ENCODE assay signal across 14 cellular contexts in genomic region chr7:4204530-4205165, GRCh38.
DNase-seq lines count a peak whose midpoint lies in the region; ATAC-seq, FAIRE-seq and TF ChIP-seq lines count a peak whose summit lies in the region.
"Had no signal": no experiment of that assay in that cellular context is flagged by ENCODE, and none has a peak within 500 bp of the region (broad histone marks: within the 10 kb centered on the region; RNA-seq: fewer than 3 reads in every experiment).

No MANE protein-coding gene starts in this region.

- peak; percentile 58 for ATAC-seq in activated CD8-positive, alpha-beta T cell treated with anti-CD3 and anti-CD28 coated beads, Interleukin-2, amount 10 ng/mL, durations not matched to agents 7 days and 5 days
- ATAC-seq in HG03280 (IDR thresholded peaks at IDR 0.05; ENCODE audit: unreplicated experiment) = no peak
- ATAC-seq: HCT116, sciatic nerve had no signal

- no peak for TF ChIP-seq CTCF in testis (IDR thresholded peaks at IDR 0.05)

- H3K27me3 ChIP-seq in testis = no peaks in the 10 kb centered on the region

- H3K27me3 Mint-ChIP-seq in activated CD8-positive, alpha-beta T cell treated with anti-CD3 and anti-CD28 coated beads, Interleukin-2, amount 10 ng/mL, durations not matched to agents 7 days and 5 days (ENCODE audit: low read depth) = no peaks in the 10 kb centered on the region
- H3K27me3 Mint-ChIP-seq: activated naive CD8-positive, alpha-beta T cell treated with anti-CD3 and anti-CD28 coated beads, Interleukin-2, amount 10 ng/mL, durations not matched to agents 7 days and 5 days had no signal

- intact Hi-C loops in testis (cut with DNase I; ENCODE audit: low total_unique reads) = no loop called here

- H3K9me3 ChIP-seq in testis = no peaks in the 10 kb centered on the region

- H3K4me1 Mint-ChIP-seq in activated CD8-positive, alpha-beta T cell treated with anti-CD3 and anti-CD28 coated beads, Interleukin-2, amount 10 ng/mL, durations not matched to agents 7 days and 5 days (ENCODE audit: low read depth) = peaks cover 7% of the 10 kb centered on the region
- H3K4me1 Mint-ChIP-seq: activated naive CD8-positive, alpha-beta T cell treated with anti-CD3 and anti-CD28 coated beads, Interleukin-2, amount 10 ng/mL, durations not matched to agents 7 days and 5 days had no signal

- H3K36me3 ChIP-seq in testis (ENCODE audit: low read depth, missing control alignments) = no peaks in the 10 kb centered on the region

- H3K9me3 Mint-ChIP-seq in activated CD8-positive, alpha-beta T cell treated with anti-CD3 and anti-CD28 coated beads, Interleukin-2, amount 10 ng/mL, durations not matched to agents 7 days and 5 days (ENCODE audit: insufficient read depth) = no peaks in the 10 kb centered on the region
- H3K9me3 Mint-ChIP-seq: activated naive CD8-positive, alpha-beta T cell treated with anti-CD3 and anti-CD28 coated beads, Interleukin-2, amount 10 ng/mL, durations not matched to agents 7 days and 5 days had no signal

- H3K36me3 Mint-ChIP-seq in activated CD8-positive, alpha-beta T cell treated with anti-CD3 and anti-CD28 coated beads, Interleukin-2, amount 10 ng/mL, durations not matched to agents 7 days and 5 days (ENCODE audit: low read depth) = no peaks in the 10 kb centered on the region
- H3K36me3 Mint-ChIP-seq: activated naive CD8-positive, alpha-beta T cell treated with anti-CD3 and anti-CD28 coated beads, Interleukin-2, amount 10 ng/mL, durations not matched to agents 7 days and 5 days had no signal

- TF ChIP-seq POLR2A in testis (IDR thresholded peaks at IDR 0.05) (no peak), GM12891 (IDR thresholded peaks at IDR 0.05; ENCODE audit: low read depth, low read length) (no peak)

- H3K27ac ChIP-seq in testis = no peak overlapping the region

- H3K4me3 Mint-ChIP-seq in activated CD8-positive, alpha-beta T cell treated with anti-CD3 and anti-CD28 coated beads, Interleukin-2, amount 10 ng/mL, durations not matched to agents 7 days and 5 days = peak overlapping the region; percentile 54
- H3K4me3 Mint-ChIP-seq: activated naive CD8-positive, alpha-beta T cell treated with anti-CD3 and anti-CD28 coated beads, Interleukin-2, amount 10 ng/mL, durations not matched to agents 7 days and 5 days had no signal

- WGBS in testis, 2 donors = 46 to 81% methylated on average over 31 to 32 of the region's 32 CpGs

- CTCF ChIA-PET in activated CD8-positive, alpha-beta T cell treated with anti-CD3 and anti-CD28 coated beads, Interleukin-2, amount 10 ng/mL, durations not matched to agents 7 days and 5 days (lab: Charles Lee) = no interaction called here

- no peak for FAIRE-seq in GM12891 (lab: Jason Lieb, UNC)
- FAIRE-seq: D721Med had no signal

- peak; percentile 23 for DNase-seq in NCI-H82 (lab: John Stamatoyannopoulos, UW)
- DNase-seq in NCI-H82 treated with DMSO at 0.1 percent for 48 hours (lab: John Stamatoyannopoulos, UW; ENCODE audit: unreplicated experiment) = no peak
- no peak for DNase-seq in activated CD8-positive, alpha-beta T cell treated with anti-CD3 and anti-CD28 coated beads, Interleukin-2, amount 10 ng/mL, durations not matched to agents 7 days and 5 days
- peak; percentile 65 for DNase-seq in left kidney (ENCODE audit: low read depth, low spot score)
- peak; percentile 51 for DNase-seq in stimulated activated CD4-positive, alpha-beta T cell treated with anti-CD3 and anti-CD28 coated beads, Interleukin-4, amount 100 ng/mL, for 24 hours
- no peak for DNase-seq in testis
- no peak for DNase-seq in GM12891 (ENCODE audit: insufficient read length, low spot score)
- DNase-seq: activated naive CD8-positive, alpha-beta T cell treated with anti-CD3 and anti-CD28 coated beads, Interleukin-2, amount 10 ng/mL, durations not matched to agents 7 days and 5 days; effector CD4-positive, alpha-beta T cell; midbrain had no signal

- POLR2A ChIA-PET in activated CD8-positive, alpha-beta T cell treated with anti-CD3 and anti-CD28 coated beads, Interleukin-2, amount 10 ng/mL, durations not matched to agents 7 days and 5 days (lab: Charles Lee) = no interaction called here

- no peaks in the 10 kb centered on the region for H3K4me1 ChIP-seq in testis

- no peak overlapping the region for H3K4me3 ChIP-seq in testis

- H3K27ac Mint-ChIP-seq in activated CD8-positive, alpha-beta T cell treated with anti-CD3 and anti-CD28 coated beads, Interleukin-2, amount 10 ng/mL, durations not matched to agents 7 days and 5 days = peak overlapping the region; percentile 72
- H3K27ac Mint-ChIP-seq: activated naive CD8-positive, alpha-beta T cell treated with anti-CD3 and anti-CD28 coated beads, Interleukin-2, amount 10 ng/mL, durations not matched to agents 7 days and 5 days had no signal

TF ChIP-seq in GM12891, 5 proteins besides CTCF, POLR2A, EP300 and RAD21:
- TF ChIP-seq TAF1 (IDR thresholded peaks at IDR 0.05; ENCODE audit: low read depth, low read length) (no peak), PAX5 (IDR thresholded peaks at IDR 0.05; ENCODE audit: insufficient read depth, low read length, severe bottlenecking) (no peak), POLR2AphosphoS5 (IDR thresholded peaks at IDR 0.05; ENCODE audit: low read depth, low read length) (no peak), POU2F2 (IDR thresholded peaks at IDR 0.05; ENCODE audit: low read depth, low read length) (no peak), SPI1 (IDR thresholded peaks at IDR 0.05; ENCODE audit: low read depth, low read length) (no peak)

Comparison
In these comparisons a context has a peak if more than half of its experiments do, and no peak if none do; other contexts are left out.
1. DNase-seq: peak in NCI-H82 (single experiment), left kidney (single experiment) and stimulated activated CD4-positive, alpha-beta T cell treated with anti-CD3 and anti-CD28 coated beads, Interleukin-4, amount 100 ng/mL, for 24 hours (single experiment); none in NCI-H82 treated with DMSO at 0.1 percent for 48 hours (single experiment), activated CD8-positive, alpha-beta T cell treated with anti-CD3 and anti-CD28 coated beads, Interleukin-2, amount 10 ng/mL, durations not matched to agents 7 days and 5 days (single experiment), testis (single experiment) and GM12891 (single experiment).